ENCODE assay signal across 1 cellular context in the genomic region with DNA sequence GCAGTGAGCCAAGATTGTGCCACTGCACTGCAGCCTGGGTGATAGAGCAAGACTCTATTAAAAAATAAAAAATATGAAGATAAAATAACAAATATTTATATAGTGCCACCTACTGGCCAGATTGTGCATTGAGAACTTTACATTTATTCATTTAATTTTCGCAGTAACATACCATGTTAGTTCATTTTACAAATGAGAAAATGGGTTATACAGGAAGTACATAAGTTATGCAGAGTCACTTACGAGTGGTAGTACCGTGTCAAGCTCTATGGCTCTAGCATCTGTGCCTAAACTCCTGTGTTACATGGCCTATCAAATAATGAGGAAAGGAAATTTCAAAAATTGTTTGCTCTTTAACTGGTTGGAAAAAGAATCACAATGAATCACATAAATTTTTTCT.
TF ChIP-seq lines count a peak whose summit lies in the region.

No MANE protein-coding gene starts in this region.

TF ChIP-seq in K562, 482 proteins besides CTCF, POLR2A, EP300 and RAD21 (continued from another document):
- no peak for TF ChIP-seq RERE (CRISPR knock-in tag; IDR thresholded peaks at IDR 0.05; ENCODE audit: borderline replicate concordance)
